21 cellular contexts compared by ENCODE assay signal in genomic region chr5:32410630-32411029, GRCh38. TPM values are rescaled to one million over a fixed set of nuclear protein-coding genes. Genes with fewer than 3 reads are reported as not detected.
A peak's percentile ranks its signal among the peaks of the same experiment; 100 is the strongest.
DNase-seq lines count a peak whose midpoint lies in the region; ATAC-seq, FAIRE-seq and TF ChIP-seq lines count a peak whose summit lies in the region.
"Had no signal": no experiment of that assay in that cellular context is flagged by ENCODE, and none has a peak within 500 bp of the region (broad histone marks: within the 10 kb centered on the region; RNA-seq: fewer than 3 reads in every experiment).

No MANE protein-coding gene starts in this region.

- H3K27ac Mint-ChIP-seq in astrocyte (ENCODE audit: unreplicated experiment) = no peak overlapping the region
- H3K27ac Mint-ChIP-seq: HFFc6 had no signal

- H2AFZ ChIP-seq in OCI-LY3 (ENCODE audit: low read depth, low read length) = no peak overlapping the region
- no peak overlapping the region for H2AFZ ChIP-seq in astrocyte (ENCODE audit: low read depth, low read length)

- H4K20me1 ChIP-seq in OCI-LY3 (ENCODE audit: insufficient read depth, low read length) (no peaks in the 10 kb centered on the region), astrocyte (ENCODE audit: insufficient read depth, low read length) (peaks cover 36% of the 10 kb centered on the region)

- H3K4me3 Mint-ChIP-seq in astrocyte (ENCODE audit: unreplicated experiment) = no peak overlapping the region
- H3K4me3 Mint-ChIP-seq: CD4-positive, CD25-positive, alpha-beta regulatory T cell; CD8-positive, alpha-beta memory T cell; HFFc6 had no signal

- intact Hi-C loops in Right ventricle myocardium inferior (cut with DNase I) (no loop called here), heart left ventricle (cut with DNase I) (no loop called here), right cardiac atrium (cut with DNase I) (no loop called here), psoas muscle (cut with DNase I) (no loop called here)

- no peak for TF ChIP-seq POLR2A in heart left ventricle (IDR thresholded peaks at IDR 0.05)

- no peaks in the 10 kb centered on the region for H3K9me3 Mint-ChIP-seq in astrocyte (ENCODE audit: unreplicated experiment)
- H3K9me3 Mint-ChIP-seq: CD8-positive, alpha-beta memory T cell; HFFc6 had no signal

- ATAC-seq in Right ventricle myocardium inferior = peak; percentile 46
- ATAC-seq in heart left ventricle = no peak
- ATAC-seq in right cardiac atrium = peak; percentile 58 to 60
- ATAC-seq in psoas muscle = no peak
- ATAC-seq: HCT116 had no signal

- no peak for DNase-seq in Right ventricle myocardium inferior (ENCODE audit: missing footprints)
- no peak for DNase-seq in heart left ventricle
- DNase-seq in astrocyte (ENCODE audit: low read depth) = peak; percentile 16
- DNase-seq in right cardiac atrium = no peak
- DNase-seq in psoas muscle = no peak
- no peak for DNase-seq in hepatic stellate cell (ENCODE audit: low spot score)
- DNase-seq: BE2C; C1 segment of cervical spinal cord; CD4-positive, CD25-positive, alpha-beta regulatory T cell; CD8-positive, alpha-beta memory T cell; COR-L47; DMS 273 treated with DMSO at 0.1 percent for 48 hours; DMS53; GOT3; H7; HFFc6; IMR-90 had no signal

- no peak for FAIRE-seq in astrocyte (lab: Jason Lieb, UNC)
- FAIRE-seq: G401.6, HTR-8/SVneo had no signal

- H3K4me1 Mint-ChIP-seq in astrocyte (ENCODE audit: low read depth, unreplicated experiment) = peaks cover 5% of the 10 kb centered on the region

- H3K27ac ChIP-seq in heart left ventricle = no peak overlapping the region
- H3K27ac ChIP-seq in OCI-LY3 (ENCODE audit: low read length) = peak overlapping the region; percentile 75
- no peak overlapping the region for H3K27ac ChIP-seq in astrocyte (ENCODE audit: low read depth, low read length)
- H3K27ac ChIP-seq in right cardiac atrium (ENCODE audit: low read length) = no peak overlapping the region
- H3K27ac ChIP-seq in psoas muscle = no peak overlapping the region

- TF ChIP-seq CTCF in heart left ventricle (IDR thresholded peaks at IDR 0.05) = no peak
- no peak for TF ChIP-seq CTCF in OCI-LY3 (IDR thresholded peaks at IDR 0.05; ENCODE audit: low read depth, low read length)
- TF ChIP-seq CTCF in astrocyte (IDR thresholded peaks at IDR 0.05; ENCODE audit: insufficient read depth, low read depth, low read length) = no peak
- no peak for TF ChIP-seq CTCF in psoas muscle (IDR thresholded peaks at IDR 0.05)

- H3K36me3 ChIP-seq in heart left ventricle (peaks cover 0 to 97% (median 90%) of the 10 kb centered on the region in 9 donors), OCI-LY3 (replicated peaks; ENCODE audit: low read depth, low read length) (peaks cover 46% of the 10 kb centered on the region), astrocyte (ENCODE audit: insufficient read depth, low read length) (peaks cover 38% of the 10 kb centered on the region), psoas muscle (ENCODE audit: insufficient read depth in 1 of 2, low read depth in 1 of 2) (peaks cover 4 to 90% of the 10 kb centered on the region in 2 donors)

- H3K4me1 ChIP-seq in heart left ventricle (peaks cover 0 to 28% (median 12%) of the 10 kb centered on the region in 12 donors), OCI-LY3 (ENCODE audit: low read length) (peaks cover 21% of the 10 kb centered on the region), astrocyte (ENCODE audit: insufficient read depth, low read length) (no peaks in the 10 kb centered on the region), right cardiac atrium (ENCODE audit: control insufficient read depth, insufficient read depth, low read length) (peaks cover 4% of the 10 kb centered on the region), psoas muscle (peaks cover 9% of the 10 kb centered on the region)
- H3K4me1 ChIP-seq: BE2C had no signal

- H3K4me2 ChIP-seq in OCI-LY3 (ENCODE audit: low read length) (peak overlapping the region; percentile 15; the same call in 1 of the 2 replicates), astrocyte (ENCODE audit: low read length) (no peak overlapping the region)

- no peaks in the 10 kb centered on the region for H3K9me3 ChIP-seq in heart left ventricle
- no peaks in the 10 kb centered on the region for H3K9me3 ChIP-seq in OCI-LY3 (ENCODE audit: insufficient read depth, low read length)
- H3K9me3 ChIP-seq in astrocyte (ENCODE audit: insufficient read depth, low read depth, low read length) = no peaks in the 10 kb centered on the region
- H3K9me3 ChIP-seq in right cardiac atrium (ENCODE audit: control insufficient read depth, low read length) = no peaks in the 10 kb centered on the region
- H3K9me3 ChIP-seq in psoas muscle = no peaks in the 10 kb centered on the region
- H3K9me3 ChIP-seq: BE2C had no signal

- no peak overlapping the region for H3K4me3 ChIP-seq in heart left ventricle
- no peak overlapping the region for H3K4me3 ChIP-seq in OCI-LY3 (ENCODE audit: low read length)
- no peak overlapping the region for H3K4me3 ChIP-seq in astrocyte (ENCODE audit: insufficient read depth, low read depth, low read length)
- no peak overlapping the region for H3K4me3 ChIP-seq in right cardiac atrium (ENCODE audit: low read length)
- no peak overlapping the region for H3K4me3 ChIP-seq in psoas muscle

- peaks cover 6% of the 10 kb centered on the region for H3K36me3 Mint-ChIP-seq in astrocyte (ENCODE audit: low read depth, unreplicated experiment)

- H3K9ac ChIP-seq in OCI-LY3 (ENCODE audit: low read length) = no peak overlapping the region
- H3K9ac ChIP-seq in astrocyte (ENCODE audit: low read length) = no peak overlapping the region

- H3K79me2 ChIP-seq in OCI-LY3 (ENCODE audit: low read length) = peaks cover 3% of the 10 kb centered on the region; the same call in 1 of the 2 replicates
- H3K79me2 ChIP-seq in astrocyte (ENCODE audit: insufficient read depth, low read length) = peaks cover 61% of the 10 kb centered on the region

- H3K27me3 Mint-ChIP-seq in astrocyte (ENCODE audit: low read depth, unreplicated experiment) = no peaks in the 10 kb centered on the region
- H3K27me3 Mint-ChIP-seq: CD4-positive, CD25-positive, alpha-beta regulatory T cell; CD8-positive, alpha-beta memory T cell had no signal

- H3K27me3 ChIP-seq in heart left ventricle = no peaks in the 10 kb centered on the region
- H3K27me3 ChIP-seq in OCI-LY3 (ENCODE audit: low read depth, low read length) = no peaks in the 10 kb centered on the region
- no peaks in the 10 kb centered on the region for H3K27me3 ChIP-seq in astrocyte (ENCODE audit: insufficient read depth, low read length)
- H3K27me3 ChIP-seq in right cardiac atrium (ENCODE audit: control insufficient read depth, insufficient read depth) = no peaks in the 10 kb centered on the region
- H3K27me3 ChIP-seq in psoas muscle (ENCODE audit: insufficient read depth in 3 of 3, low read length in 2 of 3) = no peaks in the 10 kb centered on the region
- H3K27me3 ChIP-seq: BE2C had no signal

RNA-seq across cellular contexts. Expression of gene ZFR, which starts 33.9 kb away (rescaled TPM):
- total RNA-seq in Right ventricle myocardium inferior = 51.8 TPM
- 10 to 100 TPM; 53.7 to 79.9 (median 63.8) TPM for total RNA-seq in heart left ventricle
- polyA plus RNA-seq in heart left ventricle = 10 to 100 TPM; 18.2 to 53.6 TPM
- 65.8 and 68.4 TPM in 2 replicates for total RNA-seq in astrocyte
- 10 to 100 TPM; 54.6 to 58.7 (median 55.9) TPM for total RNA-seq in right cardiac atrium
- 28.9 TPM for polyA plus RNA-seq in right cardiac atrium
- total RNA-seq in psoas muscle = 10 to 100 TPM; 53.1 to 73.5 (median 68.8) TPM
- polyA plus RNA-seq in psoas muscle = 10 to 100 TPM; 31.7 to 76.5 (median 38.7) TPM

Comparison
In these comparisons a context has a peak if more than half of its experiments do, and no peak if none do; other contexts are left out.
1. ATAC-seq: peak in Right ventricle myocardium inferior (single experiment) and right cardiac atrium (2 of 2); none in heart left ventricle (0 of 4) and psoas muscle (0 of 4).